18 cellular contexts compared by ENCODE assay signal in the genomic region with DNA sequence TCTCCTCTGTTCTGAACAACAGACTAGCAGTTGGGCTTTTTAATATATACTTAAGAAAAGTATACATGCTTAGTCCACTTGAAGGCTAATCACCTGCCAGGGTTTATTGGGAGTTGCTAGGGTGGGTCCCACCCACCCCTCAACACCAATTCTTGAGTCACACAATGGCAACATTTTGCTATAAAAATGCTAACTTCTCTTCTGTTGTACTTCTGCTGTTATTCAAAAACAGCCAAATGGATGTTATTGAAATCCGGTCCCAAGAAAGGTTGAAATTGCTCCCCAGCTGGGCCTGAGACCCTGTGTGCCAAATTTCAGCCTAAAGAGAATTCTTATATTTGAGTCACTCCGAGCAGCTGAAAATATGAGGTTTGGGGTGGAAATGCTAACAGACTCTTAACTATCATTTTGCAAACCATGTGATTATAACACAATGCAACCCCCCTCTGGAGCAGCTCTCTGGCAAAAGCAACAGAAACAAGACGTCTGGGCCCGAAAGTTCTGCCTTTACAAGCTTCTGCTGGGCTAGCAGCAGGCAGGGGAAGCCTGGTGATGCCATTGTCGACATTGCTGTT.
"Had no signal": no experiment of that assay in that cellular context is flagged by ENCODE, and none has a peak within 500 bp of the region (broad histone marks: within the 10 kb centered on the region; RNA-seq: fewer than 3 reads in every experiment).

No MANE protein-coding gene starts in this region.

- H3K9me3 ChIP-seq: neutrophil, testis, upper lobe of right lung had no signal

- H3K4me3 ChIP-seq: cardiac muscle cell, dorsolateral prefrontal cortex, testis, upper lobe of right lung had no signal

- H3K27me3 ChIP-seq: cardiac muscle cell, dorsolateral prefrontal cortex, neutrophil, testis, upper lobe of right lung had no signal

- DNase-seq: activated CD4-positive, alpha-beta T cell treated with anti-CD3 and anti-CD28 coated beads, Interleukin-2, amount 10 ng/mL, durations not matched to agents 7 days and 5 days; activated CD8-positive, alpha-beta memory T cell treated with anti-CD3 and anti-CD28 coated beads for 24 hours; activated naive CD4-positive, alpha-beta T cell treated with Interleukin-2 at 50 U/mL for 16 hours; erythroblast; hippocampal formation; natural killer cell; small intestine; stimulated activated CD4-positive, alpha-beta T cell treated with anti-CD3 and anti-CD28 coated beads, Interleukin-4, amount 100 ng/mL, for 4 hours; stimulated activated CD8-positive, alpha-beta memory T cell treated with anti-CD3 and anti-CD28 coated beads, Interleukin-4, amount 100 ng/mL, for 48 hours; stimulated activated naive CD8-positive, alpha-beta T cell treated with anti-CD3 and anti-CD28 coated beads, Interleukin-15, Interleukin-2, amounts not matched to agents 100 U/mL and 50 U/mL, for 24 hours; T-helper 17 cell; testis; upper lobe of right lung had no signal

- H3K27ac ChIP-seq: cardiac muscle cell, neutrophil, testis, upper lobe of right lung had no signal

- H3K4me1 ChIP-seq: testis, upper lobe of right lung had no signal

- H3K36me3 ChIP-seq: cardiac muscle cell, neutrophil, upper lobe of right lung had no signal

- ATAC-seq: left lobe of liver; natural killer cell; stimulated activated naive CD8-positive, alpha-beta T cell treated with anti-CD3 and anti-CD28 coated beads, Interleukin-15, Interleukin-2, amounts not matched to agents 100 U/mL and 50 U/mL, for 24 hours; T-helper 17 cell; upper lobe of right lung; WTC11 had no signal
